Comparison of ENCODE assay signal across 11 cellular contexts in genomic region chr10:79104264-79104954, GRCh38. TPM values are rescaled to one million over a fixed set of nuclear protein-coding genes. Genes with fewer than 3 reads are reported as not detected.
DNase-seq lines count a peak whose midpoint lies in the region; ATAC-seq, FAIRE-seq and TF ChIP-seq lines count a peak whose summit lies in the region.
"Had no signal": no experiment of that assay in that cellular context is flagged by ENCODE, and none has a peak within 500 bp of the region (broad histone marks: within the 10 kb centered on the region; RNA-seq: fewer than 3 reads in every experiment).

No MANE protein-coding gene starts in this region.

- DNase-seq in activated CD8-positive, alpha-beta memory T cell treated with anti-CD3 and anti-CD28 coated beads, Interleukin-2, amount 10 ng/mL, durations not matched to agents 7 days and 5 days = no peak
- no peak for DNase-seq in activated CD8-positive, alpha-beta memory T cell treated with anti-CD3 and anti-CD28 coated beads for 24 hours
- no peak for DNase-seq in bronchial epithelial cell (ENCODE audit: low read depth)
- peak; percentile 28 to 62 for DNase-seq in lung microvascular endothelial cell (ENCODE audit: low read depth in 2 of 2)
- DNase-seq in uterus = peak; percentile 75 to 78
- DNase-seq in activated T-helper 2 cell treated with anti-CD3 and anti-CD28 coated beads, Interferon-gamma antibody, Interleukin-2, Interleukin-4, amounts not matched to agents 10 μg/mL and 5 μg/mL and 100 μg/mL, durations not matched to agents 14 hours and 24 hours and 36 hours (ENCODE audit: low spot score) = no peak
- DNase-seq in occipital lobe (lab: John Stamatoyannopoulos, UW) = no peak
- DNase-seq: left colon, NCI-H2171 had no signal

- intact Hi-C loops in uterus (cut with DNase I; ENCODE audit: low total_unique reads) = no loop called here
- intact Hi-C loops in activated T-helper 2 cell treated with anti-CD3 and anti-CD28 coated beads, Interferon-gamma antibody, Interleukin-2, Interleukin-4, amounts not matched to agents 10 μg/mL and 5 μg/mL and 100 μg/mL, durations not matched to agents 14 hours and 24 hours and 36 hours (cut with micrococcal nuclease) = no loop called here

- no peaks in the 10 kb centered on the region for H3K9me3 ChIP-seq in uterus

- no peaks in the 10 kb centered on the region for H3K27me3 Mint-ChIP-seq in activated CD8-positive, alpha-beta memory T cell treated with anti-CD3 and anti-CD28 coated beads, Interleukin-2, amount 10 ng/mL, durations not matched to agents 7 days and 5 days
- H3K27me3 Mint-ChIP-seq in activated T-helper 2 cell treated with anti-CD3 and anti-CD28 coated beads, Interferon-gamma antibody, Interleukin-2, Interleukin-4, amounts not matched to agents 10 μg/mL and 5 μg/mL and 100 μg/mL, durations not matched to agents 14 hours and 24 hours and 36 hours (ENCODE audit: low read depth) = no peaks in the 10 kb centered on the region

- H3K27ac Mint-ChIP-seq in activated CD8-positive, alpha-beta memory T cell treated with anti-CD3 and anti-CD28 coated beads, Interleukin-2, amount 10 ng/mL, durations not matched to agents 7 days and 5 days = peak overlapping the region; percentile 4
- H3K27ac Mint-ChIP-seq in activated T-helper 2 cell treated with anti-CD3 and anti-CD28 coated beads, Interferon-gamma antibody, Interleukin-2, Interleukin-4, amounts not matched to agents 10 μg/mL and 5 μg/mL and 100 μg/mL, durations not matched to agents 14 hours and 24 hours and 36 hours = no peak overlapping the region
- H3K27ac Mint-ChIP-seq: B cell had no signal

- peak overlapping the region; percentile 81 to 97 for H3K27ac ChIP-seq in uterus

- CTCF ChIA-PET in activated CD8-positive, alpha-beta memory T cell treated with anti-CD3 and anti-CD28 coated beads, Interleukin-2, amount 10 ng/mL, durations not matched to agents 7 days and 5 days (lab: Charles Lee) = interaction anchor here (0.7 kb wide), 1 partner anchor 69 kb away, joined by 3 read pairs; no protein-coding TSS in a partner anchor

- ATAC-seq in activated CD8-positive, alpha-beta memory T cell treated with anti-CD3 and anti-CD28 coated beads, Interleukin-2, amount 10 ng/mL, durations not matched to agents 7 days and 5 days = no peak
- ATAC-seq in HG02588 (IDR thresholded peaks at IDR 0.05; ENCODE audit: unreplicated experiment) = no peak
- ATAC-seq: left colon had no signal

- H3K36me3 ChIP-seq in bronchial epithelial cell (ENCODE audit: control insufficient read depth, insufficient read depth, low read length) (peaks cover 4% of the 10 kb centered on the region), uterus (no peaks in the 10 kb centered on the region)

- H3K27me3 ChIP-seq in bronchial epithelial cell (ENCODE audit: control insufficient read depth, insufficient read depth, low read length) (no peaks in the 10 kb centered on the region), uterus (no peaks in the 10 kb centered on the region)

- no peaks in the 10 kb centered on the region for H3K36me3 Mint-ChIP-seq in activated CD8-positive, alpha-beta memory T cell treated with anti-CD3 and anti-CD28 coated beads, Interleukin-2, amount 10 ng/mL, durations not matched to agents 7 days and 5 days
- H3K36me3 Mint-ChIP-seq in activated T-helper 2 cell treated with anti-CD3 and anti-CD28 coated beads, Interferon-gamma antibody, Interleukin-2, Interleukin-4, amounts not matched to agents 10 μg/mL and 5 μg/mL and 100 μg/mL, durations not matched to agents 14 hours and 24 hours and 36 hours (ENCODE audit: low read depth) = no peaks in the 10 kb centered on the region

- H3K9me3 Mint-ChIP-seq in activated CD8-positive, alpha-beta memory T cell treated with anti-CD3 and anti-CD28 coated beads, Interleukin-2, amount 10 ng/mL, durations not matched to agents 7 days and 5 days (ENCODE audit: low read depth) = no peaks in the 10 kb centered on the region
- no peaks in the 10 kb centered on the region for H3K9me3 Mint-ChIP-seq in activated T-helper 2 cell treated with anti-CD3 and anti-CD28 coated beads, Interferon-gamma antibody, Interleukin-2, Interleukin-4, amounts not matched to agents 10 μg/mL and 5 μg/mL and 100 μg/mL, durations not matched to agents 14 hours and 24 hours and 36 hours

- no peak for TF ChIP-seq POLR2A in uterus (IDR thresholded peaks at IDR 0.05)

- no peak for TF ChIP-seq CTCF in bronchial epithelial cell (IDR thresholded peaks at IDR 0.05; ENCODE audit: insufficient read depth, low read length, severe bottlenecking)
- TF ChIP-seq CTCF in uterus (IDR thresholded peaks at IDR 0.05) = no peak

- peaks cover 34 to 64% of the 10 kb centered on the region in 2 donors for H3K4me1 ChIP-seq in uterus

- H3K4me3 ChIP-seq in bronchial epithelial cell (ENCODE audit: low read depth, low read length) = no peak overlapping the region
- H3K4me3 ChIP-seq in uterus = no peak overlapping the region

- peak; percentile 28 for FAIRE-seq in bronchial epithelial cell (lab: Jason Lieb, UNC)

- peaks cover 2% of the 10 kb centered on the region for H3K4me1 Mint-ChIP-seq in activated CD8-positive, alpha-beta memory T cell treated with anti-CD3 and anti-CD28 coated beads, Interleukin-2, amount 10 ng/mL, durations not matched to agents 7 days and 5 days
- peaks cover 10% of the 10 kb centered on the region for H3K4me1 Mint-ChIP-seq in activated T-helper 2 cell treated with anti-CD3 and anti-CD28 coated beads, Interferon-gamma antibody, Interleukin-2, Interleukin-4, amounts not matched to agents 10 μg/mL and 5 μg/mL and 100 μg/mL, durations not matched to agents 14 hours and 24 hours and 36 hours (ENCODE audit: low read depth)

- no peak overlapping the region for H3K4me3 Mint-ChIP-seq in activated CD8-positive, alpha-beta memory T cell treated with anti-CD3 and anti-CD28 coated beads, Interleukin-2, amount 10 ng/mL, durations not matched to agents 7 days and 5 days
- H3K4me3 Mint-ChIP-seq in activated T-helper 2 cell treated with anti-CD3 and anti-CD28 coated beads, Interferon-gamma antibody, Interleukin-2, Interleukin-4, amounts not matched to agents 10 μg/mL and 5 μg/mL and 100 μg/mL, durations not matched to agents 14 hours and 24 hours and 36 hours (ENCODE audit: low read depth) = no peak overlapping the region
- H3K4me3 Mint-ChIP-seq: B cell had no signal

RNA-seq across cellular contexts. Expression of gene ZMIZ1, which starts 35.6 kb away (rescaled TPM):
- total RNA-seq in activated CD8-positive, alpha-beta memory T cell treated with anti-CD3 and anti-CD28 coated beads, Interleukin-2, amount 10 ng/mL, durations not matched to agents 7 days and 5 days = 10 to 100 TPM; 52.7 to 71.5 TPM
- total RNA-seq in bronchial epithelial cell (6.3 and 9.0 TPM in 2 replicates), lung microvascular endothelial cell (9.4 and 14.7 TPM in 2 replicates), uterus (100 to 1,000 TPM in 1 of 4 donors, 10 to 100 TPM in 3; 18.7 to 188 (median 36.7) TPM), occipital lobe (29.5 TPM)
- total RNA-seq in activated T-helper 2 cell treated with anti-CD3 and anti-CD28 coated beads, Interferon-gamma antibody, Interleukin-2, Interleukin-4, amounts not matched to agents 10 μg/mL and 5 μg/mL and 100 μg/mL, durations not matched to agents 14 hours and 24 hours and 36 hours = 79.2 and 80.4 TPM in 2 replicates

Comparison
In these comparisons a context has a peak if more than half of its experiments do, and no peak if none do; other contexts are left out.
1. DNase-seq: peak in lung microvascular endothelial cell (2 of 2) and uterus (2 of 2); none in activated CD8-positive, alpha-beta memory T cell treated with anti-CD3 and anti-CD28 coated beads, Interleukin-2, amount 10 ng/mL, durations not matched to agents 7 days and 5 days (single experiment), activated CD8-positive, alpha-beta memory T cell treated with anti-CD3 and anti-CD28 coated beads for 24 hours (single experiment), bronchial epithelial cell (single experiment), activated T-helper 2 cell treated with anti-CD3 and anti-CD28 coated beads, Interferon-gamma antibody, Interleukin-2, Interleukin-4, amounts not matched to agents 10 μg/mL and 5 μg/mL and 100 μg/mL, durations not matched to agents 14 hours and 24 hours and 36 hours (single experiment) and occipital lobe (single experiment).